ENCODE assay signal across 16 cellular contexts in the genomic region with DNA sequence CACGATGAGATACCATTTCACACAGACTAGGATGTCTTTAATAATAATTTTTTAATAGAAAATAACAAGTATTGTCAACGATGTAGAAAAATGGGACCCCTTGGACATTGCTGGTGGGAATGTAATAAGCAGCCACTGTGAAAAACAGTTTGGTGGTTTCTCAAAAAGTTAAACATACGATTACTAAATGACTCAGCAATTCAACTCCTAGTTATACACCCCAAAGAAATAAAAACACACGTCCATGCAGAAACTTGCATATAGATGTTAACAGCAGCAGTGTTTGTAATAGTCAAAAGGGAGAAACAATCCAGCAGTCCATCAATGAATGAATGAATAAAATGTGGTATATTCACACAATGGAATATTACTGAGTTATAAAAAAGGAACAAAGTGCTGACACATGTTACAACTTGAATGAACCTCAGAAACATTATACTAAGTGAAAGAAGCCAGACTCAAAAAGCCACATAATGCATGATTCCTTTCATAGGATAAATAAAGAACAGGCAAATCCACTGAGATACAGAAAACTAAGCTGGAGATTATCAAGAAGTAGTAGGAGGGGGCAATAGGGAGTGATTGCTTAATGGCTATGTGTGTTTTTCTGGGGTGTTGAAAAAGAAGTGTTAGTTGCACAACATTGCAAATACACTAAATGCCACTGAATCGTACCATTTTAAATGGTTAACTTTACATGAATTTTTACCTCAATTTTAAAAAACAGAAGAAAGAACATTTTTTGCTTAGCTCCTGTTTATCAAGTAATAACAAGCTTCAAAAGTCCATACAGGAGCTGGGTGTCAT. TPM values are rescaled to one million over a fixed set of nuclear protein-coding genes. Genes with fewer than 3 reads are reported as not detected.
DNase-seq lines count a peak whose midpoint lies in the region; ATAC-seq, FAIRE-seq and TF ChIP-seq lines count a peak whose summit lies in the region.
"Had no signal": no experiment of that assay in that cellular context is flagged by ENCODE, and none has a peak within 500 bp of the region (broad histone marks: within the 10 kb centered on the region; RNA-seq: fewer than 3 reads in every experiment).

No MANE protein-coding gene starts in this region.

- no peak overlapping the region for H3K23ac ChIP-seq in IMR-90 (ENCODE audit: low read depth, low read length)

- H3K9me1 ChIP-seq in IMR-90 (ENCODE audit: insufficient read depth, low read length), result peaks cover 14% of the 10 kb centered on the region

- no peak overlapping the region for H2BK20ac ChIP-seq in IMR-90 (ENCODE audit: low read depth, low read length)

- peak overlapping the region; percentile 56 for H2BK5ac ChIP-seq in IMR-90 (ENCODE audit: low read depth, low read length, poor library complexity, severe bottlenecking)

- H3K9me3 Mint-ChIP-seq in CD14-positive monocyte, result peaks cover 0 to 1% (median 0%) of the 10 kb centered on the region in 7 donors
- no peaks in the 10 kb centered on the region for H3K9me3 Mint-ChIP-seq in natural killer cell

- H3K9me3 ChIP-seq in IMR-90 (ENCODE audit: control insufficient read depth, insufficient read depth, low read length), result no peaks in the 10 kb centered on the region

- no peak overlapping the region for H2AK9ac ChIP-seq in IMR-90 (replicated peaks; ENCODE audit: low read depth, low read length, poor library complexity)

- ATAC-seq in IMR-90 (ENCODE audit: low read depth), result peak; percentile 33
- no peak for ATAC-seq in natural killer cell

- in situ Hi-C loops in IMR-90 (cut with MboI; ENCODE audit: low sequenced_read_pairs), result no loop called here

- no peak overlapping the region for H3K4me2 ChIP-seq in IMR-90 (ENCODE audit: low read depth, low read length)

- H3K14ac ChIP-seq in IMR-90 (replicated peaks; ENCODE audit: low read depth, low read length), result no peak overlapping the region

- H4K91ac ChIP-seq in IMR-90 (ENCODE audit: insufficient read depth, low read depth, low read length), result no peak overlapping the region

- no peak for DNase-seq in CD14-positive monocyte (ENCODE audit: low spot score)
- peak; percentile 49 for DNase-seq in IMR-90
- DNase-seq in amniotic epithelial cell (ENCODE audit: low read depth), result peak; percentile 69
- peak; percentile 38 for DNase-seq in iris pigment epithelial cell (ENCODE audit: low read depth)
- DNase-seq in natural killer cell, result no peak
- DNase-seq in GM12892 (ENCODE audit: insufficient read length), result no peak
- no peak for DNase-seq in NCI-H69 (lab: John Stamatoyannopoulos, UW)
- no peak for DNase-seq in RKO (ENCODE audit: low spot score)
- DNase-seq: NCI-H187, NCI-H345, NCI-H526 treated with DMSO at 0.1 percent for 48 hours, OCI-M1, RPMI8226 had no signal

- intact Hi-C loops in CD14-positive monocyte (cut with micrococcal nuclease), result no loop called here
- intact Hi-C loops in IMR-90 (cut with micrococcal nuclease), result no loop called here
- intact Hi-C loops in natural killer cell (cut with micrococcal nuclease), result no loop called here

- TF ChIP-seq POLR2A in IMR-90 (IDR thresholded peaks at IDR 0.05; ENCODE audit: low read depth, low read length) (no peak), GM12892 (IDR thresholded peaks at IDR 0.05; ENCODE audit: low read depth, low read length) (no peak)

- TF ChIP-seq CTCF in CD14-positive monocyte (IDR thresholded peaks at IDR 0.05) (no peak), IMR-90 (conservative IDR thresholded peaks at IDR 0.05; ENCODE audit: low read depth, low read length) (no peak), natural killer cell (IDR thresholded peaks at IDR 0.05) (no peak)

- peaks cover 5% of the 10 kb centered on the region; the same call in 1 of the 2 replicates for H4K20me1 ChIP-seq in IMR-90 (ENCODE audit: insufficient read depth, low read length)

- no peak overlapping the region for H3K9ac ChIP-seq in IMR-90 (ENCODE audit: low read depth, low read length)

- H3K36me3 ChIP-seq in IMR-90 (ENCODE audit: control insufficient read depth, insufficient read depth, low read length), result peaks cover 18% of the 10 kb centered on the region

- peaks cover 5% of the 10 kb centered on the region; the same call in 1 of the 2 replicates for H3K4me1 ChIP-seq in IMR-90 (ENCODE audit: control insufficient read depth, insufficient read depth, low read length)

- H3K56ac ChIP-seq in IMR-90 (ENCODE audit: extremely low read depth, insufficient read depth, low read length), result no peak overlapping the region

- BruUV-seq in IMR-90 (replicated peaks; lab: Mats Ljungman, UMichigan), result no TSS peak

- no peaks in the 10 kb centered on the region for H3K27me3 ChIP-seq in IMR-90 (ENCODE audit: control insufficient read depth, insufficient read depth, low read length)

- no peak overlapping the region for H4K5ac ChIP-seq in IMR-90 (ENCODE audit: low read depth, low read length)

- H3K27me3 Mint-ChIP-seq in CD14-positive monocyte (ENCODE audit: low read depth in 3 of 3) (no peaks in the 10 kb centered on the region), natural killer cell (ENCODE audit: low read depth in 2 of 2) (no peaks in the 10 kb centered on the region)

- peaks cover 35 to 46% of the 10 kb centered on the region in 2 donors for H3K36me3 Mint-ChIP-seq in CD14-positive monocyte
- no peaks in the 10 kb centered on the region for H3K36me3 Mint-ChIP-seq in natural killer cell

- WGBS in IMR-90 (ENCODE audit: extremely low coverage in 2 of 2, insufficient read length in 1 of 2), 2 experiments, result no CpG with 5 or more reads among the region's 5 CpGs

- CTCF ChIA-PET in IMR-90 (lab: Yijun Ruan, JAX), result no interaction called here

- POLR2A ChIA-PET in IMR-90 (lab: Charles Lee; ENCODE audit: unreplicated experiment), result no interaction called here

- H3K4me3 Mint-ChIP-seq in CD14-positive monocyte (peak overlapping the region in 1 of 2 donors; percentile 73), natural killer cell (no peak overlapping the region)

- H3K27ac ChIP-seq in IMR-90 (ENCODE audit: insufficient read depth, low read length), result no peak overlapping the region
- H3K27ac ChIP-seq: C4-2B had no signal

- no peak for TF ChIP-seq RAD21 in IMR-90 (IDR thresholded peaks at IDR 0.05; ENCODE audit: low read length)

- H4K8ac ChIP-seq in IMR-90 (ENCODE audit: low read depth in 2 of 2, low read length in 2 of 2), result no peak overlapping the region

- peak overlapping the region in 6 of 7 donors; percentile 80 to 91 (median 85) for H3K27ac Mint-ChIP-seq in CD14-positive monocyte
- no peak overlapping the region for H3K27ac Mint-ChIP-seq in natural killer cell

- H3K4me3 ChIP-seq in IMR-90 (ENCODE audit: insufficient read depth, low read depth, low read length), result no peak overlapping the region

- no peak overlapping the region; the same call in 2 of the 3 replicates for H2BK15ac ChIP-seq in IMR-90 (ENCODE audit: low read depth, low read length)

- no peak overlapping the region for H2AK5ac ChIP-seq in IMR-90 (ENCODE audit: low read depth, low read length)

- no peak overlapping the region for H2BK120ac ChIP-seq in IMR-90 (ENCODE audit: low read depth, low read length)

- H3K4ac ChIP-seq in IMR-90 (ENCODE audit: low read depth, low read length), result no peak overlapping the region

- FAIRE-seq in GM12892 (lab: Jason Lieb, UNC), result no peak
- FAIRE-seq: GM19239, H54 had no signal

- H3K18ac ChIP-seq in IMR-90 (ENCODE audit: low read depth, low read length), result no peak overlapping the region

- no peak overlapping the region for H2AFZ ChIP-seq in IMR-90 (replicated peaks; ENCODE audit: low read length, poor library complexity)

- H3K79me1 ChIP-seq in IMR-90 (ENCODE audit: low read depth in 1 of 2, low read length in 2 of 2), result peaks cover 27 to 38% of the 10 kb centered on the region in 2 experiments

- H3K4me1 Mint-ChIP-seq in CD14-positive monocyte (peaks cover 63% of the 10 kb centered on the region), natural killer cell (peaks cover 19 to 25% of the 10 kb centered on the region in 2 donors)

- dilution Hi-C loops in IMR-90 (cut with HindIII; ENCODE audit: low sequenced_read_pairs, unreplicated experiment), result no loop called here

TF ChIP-seq in IMR-90, 13 proteins besides CTCF, POLR2A, EP300 and RAD21:
- TF ChIP-seq RFX5 (IDR thresholded peaks at IDR 0.05; ENCODE audit: low read depth, low read length) (no peak), NFE2L2 (IDR thresholded peaks at IDR 0.05; ENCODE audit: low read depth, low read length) (peak; percentile 91), MAFK (IDR thresholded peaks at IDR 0.05; ENCODE audit: low read depth, low read length) (peak; percentile 45; the same call in 1 of the 2 replicates)

RNA-seq across cellular contexts. Expression of gene PPT1, which starts 4.0 kb away (rescaled TPM):
- polyA plus RNA-seq in CD14-positive monocyte (1,000 to 10,000 TPM in 1 of 2 donors, 100 to 1,000 TPM in 1; 658 to 1,143 TPM), IMR-90 (2012; rRNA removed) (19.9 and 22.7 TPM in 2 replicates)
- total RNA-seq in IMR-90 (2012; rRNA removed) (41.4 and 55.4 TPM in 2 replicates), natural killer cell (10 to 100 TPM; 24.9 to 34.5 (median 29.9) TPM)
- polyA plus RNA-seq in IMR-90 (2012; cell fraction: cytosol; rRNA removed), result 9.5 and 13.9 TPM in 2 replicates
- polyA plus RNA-seq in IMR-90 (2012; cell fraction: nucleus; rRNA removed; ENCODE audit: low replicate concordance), result 4.2 and 13.5 TPM in 2 replicates
- 72.1 TPM for polyA plus RNA-seq in GM12892 (2012; ENCODE audit: missing spikeins)

RNA-seq across cellular contexts. Expression of gene CAP1, which starts 52.5 kb away (rescaled TPM):
- polyA plus RNA-seq in CD14-positive monocyte (100 to 1,000 TPM; 876 to 941 TPM), IMR-90 (2012; rRNA removed) (405 and 434 TPM in 2 replicates)
- total RNA-seq in IMR-90 (2012; rRNA removed) (756 and 792 TPM in 2 replicates), natural killer cell (100 to 1,000 TPM; 482 to 541 (median 537) TPM)
- polyA plus RNA-seq in IMR-90 (2012; cell fraction: cytosol; rRNA removed), result 135 and 138 TPM in 2 replicates
- 70.1 and 267 TPM in 2 replicates for polyA plus RNA-seq in IMR-90 (2012; cell fraction: nucleus; rRNA removed; ENCODE audit: low replicate concordance)
- 311 TPM for polyA plus RNA-seq in GM12892 (2012; ENCODE audit: missing spikeins)

Comparison
In these comparisons a context has a peak if more than half of its experiments do, and no peak if none do; other contexts are left out.
1. DNase-seq: peak in IMR-90 (single experiment), amniotic epithelial cell (single experiment) and iris pigment epithelial cell (single experiment); none in CD14-positive monocyte (single experiment), natural killer cell (single experiment), GM12892 (single experiment), NCI-H69 (single experiment) and RKO (single experiment).
2. H3K27ac Mint-ChIP-seq: peak in CD14-positive monocyte (6 of 7); none in natural killer cell (0 of 2).